9 cellular contexts compared by ENCODE assay signal in genomic region chr1:156692958-156693857, GRCh38. TPM values are rescaled to one million over a fixed set of nuclear protein-coding genes. Genes with fewer than 3 reads are reported as not detected.
DNase-seq lines count a peak whose midpoint lies in the region; ATAC-seq, FAIRE-seq and TF ChIP-seq lines count a peak whose summit lies in the region.
"Had no signal": no experiment of that assay in that cellular context is flagged by ENCODE, and none has a peak within 500 bp of the region (broad histone marks: within the 10 kb centered on the region; RNA-seq: fewer than 3 reads in every experiment).

No MANE protein-coding gene starts in this region.

- DNase-seq in HCT116 (ENCODE audit: low read depth, low spot score), result no peak
- peak; percentile 83 for DNase-seq in NCI-H345 (lab: John Stamatoyannopoulos, UW)
- peak; percentile 24 to 81 (median 71) for DNase-seq in pancreas
- DNase-seq in stimulated activated effector memory CD8-positive, alpha-beta T cell treated with anti-CD3 and anti-CD28 coated beads, Interleukin-12 subunit alpha, Interleukin-12 subunit beta, amount 100 ng/mL, for 72 hours (ENCODE audit: low spot score in 2 of 2), result no peak
- DNase-seq in activated CD8-positive, alpha-beta memory T cell treated with anti-CD3 and anti-CD28 coated beads for 24 hours, result no peak
- DNase-seq: activated naive CD8-positive, alpha-beta T cell treated with anti-CD3 and anti-CD28 coated beads, Interleukin-2, amount 10 ng/mL, durations not matched to agents 7 days and 5 days had no signal

- H3K27me3 ChIP-seq in HCT116 (ENCODE audit: insufficient read depth, low read length) (no peaks in the 10 kb centered on the region), ectodermal cell (ENCODE audit: control insufficient read depth, insufficient read depth, low read length, poor library complexity, severe bottlenecking) (no peaks in the 10 kb centered on the region), pancreas (no peaks in the 10 kb centered on the region)

- H3K4me1 Mint-ChIP-seq in stimulated activated effector memory CD8-positive, alpha-beta T cell treated with anti-CD3 and anti-CD28 coated beads, Interleukin-12 subunit alpha, Interleukin-12 subunit beta, amount 100 ng/mL, for 72 hours, result peaks cover 30% of the 10 kb centered on the region

- TF ChIP-seq RAD21 in HCT116 (IDR thresholded peaks at IDR 0.05; ENCODE audit: low read depth), result no peak

- H3K27ac ChIP-seq in HCT116 (ENCODE audit: low read depth, low read length) (peak overlapping the region; percentile 72), ectodermal cell (ENCODE audit: insufficient read depth, low read depth, low read length, poor library complexity, severe bottlenecking) (peak overlapping the region; percentile 91), pancreas (no peak overlapping the region)
- H3K27ac ChIP-seq: heart left ventricle had no signal

- FAIRE-seq in pancreas (lab: Jason Lieb, UNC), result no peak

- intact Hi-C loops in HCT116 (cut with micrococcal nuclease), result no loop called here
- intact Hi-C loops in pancreas (cut with DNase I), result loop anchor here in 2 of 3 donors (5.0 kb wide), 1 partner anchor 34 kb away; the partner anchor contains the start of genes ISG20L2 (in 2 of the 2) and METTL25B (in 2 of the 2)

- H2AFZ ChIP-seq in HCT116 (ENCODE audit: low read depth, low read length, poor library complexity, severe bottlenecking), result no peak overlapping the region

- H3K4me3 ChIP-seq in HCT116 (replicated peaks in 1 of 2; ENCODE audit: low read depth in 1 of 2, low read length in 2 of 2) (peak overlapping the region; percentile 7 to 37; a peak in 3 of 4 replicates), ectodermal cell (ENCODE audit: insufficient read depth, low read depth, low read length) (peak overlapping the region; percentile 13), pancreas (no peak overlapping the region)
- H3K4me3 ChIP-seq: heart left ventricle had no signal

- peak; percentile 55 for ATAC-seq in HCT116
- ATAC-seq in pancreas, result peak; percentile 80 to 85 (median 84)
- ATAC-seq in stimulated activated effector memory CD8-positive, alpha-beta T cell treated with anti-CD3 and anti-CD28 coated beads, Interleukin-12 subunit alpha, Interleukin-12 subunit beta, amount 100 ng/mL, for 72 hours, result no peak
- ATAC-seq in GM18870 (IDR thresholded peaks at IDR 0.05; ENCODE audit: unreplicated experiment), result no peak
- ATAC-seq: heart left ventricle had no signal

- H3K9ac ChIP-seq in HCT116 (ENCODE audit: low read length), result peak overlapping the region; percentile 55

- H3K27ac Mint-ChIP-seq in stimulated activated effector memory CD8-positive, alpha-beta T cell treated with anti-CD3 and anti-CD28 coated beads, Interleukin-12 subunit alpha, Interleukin-12 subunit beta, amount 100 ng/mL, for 72 hours, result no peak overlapping the region
- H3K27ac Mint-ChIP-seq: activated naive CD8-positive, alpha-beta T cell treated with anti-CD3 and anti-CD28 coated beads, Interleukin-2, amount 10 ng/mL, durations not matched to agents 7 days and 5 days had no signal

- no peaks in the 10 kb centered on the region for H4K20me1 ChIP-seq in HCT116 (ENCODE audit: insufficient read depth)

- POLR2A ChIA-PET in HCT116 (lab: Charles Lee), result interaction anchor here (4.1 kb wide), 1 partner anchor 11 kb away, joined by 36 read pairs; the partner anchor contains the start of gene CRABP2

- no TSS peak for BruUV-seq in HCT116 (replicated peaks; lab: Mats Ljungman, UMichigan)

- H3K9me2 ChIP-seq in HCT116 (ENCODE audit: insufficient read depth), result no peaks in the 10 kb centered on the region

- no peak for TF ChIP-seq POLR2A in HCT116 (IDR thresholded peaks at IDR 0.05; ENCODE audit: borderline replicate concordance, extremely low read depth, insufficient read depth, insufficient read length)

- H3K4me1 ChIP-seq in HCT116 (ENCODE audit: control insufficient read depth in 1 of 2, insufficient read depth in 2 of 2, low read length in 2 of 2) (peaks cover 55 to 66% of the 10 kb centered on the region in 2 experiments), ectodermal cell (ENCODE audit: control insufficient read depth, insufficient read depth, low read length) (peaks cover 55% of the 10 kb centered on the region), pancreas (peaks cover 5 to 12% (median 9%) of the 10 kb centered on the region in 3 donors)

- H3K4me2 ChIP-seq in HCT116 (ENCODE audit: low read length), result peak overlapping the region; percentile 84

- CTCF ChIA-PET in HCT116 (lab: Charles Lee), result interaction anchor here (0.6 to 10.0 kb wide), 4 partner anchors 11 to 197 kb away, joined by 3 to 508 read pairs (median 178); partner anchors contain the start of genes CRABP2, ISG20L2 and METTL25B

- no peaks in the 10 kb centered on the region for H3K79me2 ChIP-seq in HCT116 (ENCODE audit: insufficient read depth, low read length)

- H3K36me3 ChIP-seq in HCT116 (ENCODE audit: control insufficient read depth in 1 of 2, insufficient read depth in 2 of 2, low read length in 2 of 2), result no peaks in the 10 kb centered on the region
- peaks cover 4% of the 10 kb centered on the region for H3K36me3 ChIP-seq in ectodermal cell (ENCODE audit: control insufficient read depth, insufficient read depth, low read length)
- no peaks in the 10 kb centered on the region for H3K36me3 ChIP-seq in pancreas
- H3K36me3 ChIP-seq: heart left ventricle had no signal

- RAD21 ChIA-PET in HCT116 (lab: Charles Lee; ENCODE audit: low non-redundant PET in 1 of 2, low total read pairs in 2 of 2, uncharacterized antibody in 2 of 2, unreplicated experiment in 2 of 2), result interaction anchor here in 1 of 2 experiments (0.7 kb wide), 1 partner anchor 13 kb away, joined by 4 read pairs; the partner anchor contains the start of gene CRABP2

- no peaks in the 10 kb centered on the region for H3K9me3 Mint-ChIP-seq in stimulated activated effector memory CD8-positive, alpha-beta T cell treated with anti-CD3 and anti-CD28 coated beads, Interleukin-12 subunit alpha, Interleukin-12 subunit beta, amount 100 ng/mL, for 72 hours
- H3K9me3 Mint-ChIP-seq: activated naive CD8-positive, alpha-beta T cell treated with anti-CD3 and anti-CD28 coated beads, Interleukin-2, amount 10 ng/mL, durations not matched to agents 7 days and 5 days had no signal

- no peak overlapping the region for H3K4me3 Mint-ChIP-seq in stimulated activated effector memory CD8-positive, alpha-beta T cell treated with anti-CD3 and anti-CD28 coated beads, Interleukin-12 subunit alpha, Interleukin-12 subunit beta, amount 100 ng/mL, for 72 hours
- H3K4me3 Mint-ChIP-seq: activated naive CD8-positive, alpha-beta T cell treated with anti-CD3 and anti-CD28 coated beads, Interleukin-2, amount 10 ng/mL, durations not matched to agents 7 days and 5 days had no signal

- no peak for TF ChIP-seq CTCF in HCT116 (IDR thresholded peaks at IDR 0.05 in 2 of 3, conservative IDR thresholded peaks at IDR 0.05 in 1 of 3; ENCODE audit: borderline replicate concordance in 1 of 3, insufficient read depth in 1 of 3, low read depth in 2 of 3, low read length in 2 of 3)
- TF ChIP-seq CTCF in pancreas (IDR thresholded peaks at IDR 0.05), result no peak

- H3K9me3 ChIP-seq in HCT116 (ENCODE audit: control insufficient read depth in 1 of 2, insufficient read depth in 1 of 2, low read depth in 1 of 2, low read length in 2 of 2) (no peaks in the 10 kb centered on the region), ectodermal cell (ENCODE audit: control insufficient read depth, low read length) (no peaks in the 10 kb centered on the region), pancreas (no peaks in the 10 kb centered on the region)
- H3K9me3 ChIP-seq: heart left ventricle had no signal

- WGBS in ectodermal cell, 2 experiments, result 4 to 5% methylated on average over 15 to 16 of the region's 16 CpGs
- 50 to 60% methylated on average over 14 to 16 of the region's 16 CpGs for WGBS in pancreas, 2 donors

- no peaks in the 10 kb centered on the region for H3K36me3 Mint-ChIP-seq in stimulated activated effector memory CD8-positive, alpha-beta T cell treated with anti-CD3 and anti-CD28 coated beads, Interleukin-12 subunit alpha, Interleukin-12 subunit beta, amount 100 ng/mL, for 72 hours
- H3K36me3 Mint-ChIP-seq: activated naive CD8-positive, alpha-beta T cell treated with anti-CD3 and anti-CD28 coated beads, Interleukin-2, amount 10 ng/mL, durations not matched to agents 7 days and 5 days had no signal

TF ChIP-seq in HCT116, 20 proteins besides CTCF, POLR2A, EP300 and RAD21 (continues in another document):
- no peak for TF ChIP-seq ZFX (IDR thresholded peaks at IDR 0.05)

RNA-seq across cellular contexts. Expression of gene CRABP2, which starts 12.2 kb away (rescaled TPM):
- total RNA-seq in HCT116 (2021; ENCODE audit: unreplicated experiment) (209 TPM), pancreas (1 to 10 TPM in 3 of 6 donors, under 1 TPM in 3; 0.38 to 5.0 (median 1.2) TPM)
- polyA plus RNA-seq in HCT116 (2012), result 360 and 403 TPM in 2 replicates
- polyA plus RNA-seq in ectodermal cell (2013, experiment 1 of 4), result 697 TPM
- polyA plus RNA-seq in ectodermal cell (2013, experiment 2 of 4), result 522 TPM
- 545 TPM for polyA plus RNA-seq in ectodermal cell (2013, experiment 3 of 4)
- 604 TPM for polyA plus RNA-seq in ectodermal cell (2013, experiment 4 of 4)
- polyA plus RNA-seq in pancreas, result 1 to 10 TPM; 3.3 to 4.0 TPM

RNA-seq across cellular contexts. Expression of gene NES, which starts 16.0 kb away (rescaled TPM):
- total RNA-seq in HCT116 (2021; ENCODE audit: unreplicated experiment) (8.4 TPM), pancreas (1 to 10 TPM; 1.1 to 7.6 (median 3.4) TPM)
- 3.6 and 5.2 TPM in 2 replicates for polyA plus RNA-seq in HCT116 (2012)
- polyA plus RNA-seq in ectodermal cell (2013, experiment 1 of 4), result 303 TPM
- polyA plus RNA-seq in ectodermal cell (2013, experiment 2 of 4), result 335 TPM
- 231 TPM for polyA plus RNA-seq in ectodermal cell (2013, experiment 3 of 4)
- polyA plus RNA-seq in ectodermal cell (2013, experiment 4 of 4), result 248 TPM
- 1 to 10 TPM; 3.5 to 7.0 TPM for polyA plus RNA-seq in pancreas
- total RNA-seq: activated naive CD8-positive, alpha-beta T cell treated with anti-CD3 and anti-CD28 coated beads, Interleukin-2, amount 10 ng/mL, durations not matched to agents 7 days and 5 days had no signal

RNA-seq across cellular contexts. Expression of gene METTL25B, which starts 35.1 kb away (rescaled TPM):
- total RNA-seq in HCT116 (2021; ENCODE audit: unreplicated experiment), result 36.5 TPM
- 32.6 and 39.7 TPM in 2 replicates for polyA plus RNA-seq in HCT116 (2012)
- 36.4 TPM for polyA plus RNA-seq in ectodermal cell (2013, experiment 1 of 4)
- polyA plus RNA-seq in ectodermal cell (2013, experiment 2 of 4), result 38.3 TPM
- 38.8 TPM for polyA plus RNA-seq in ectodermal cell (2013, experiment 3 of 4)
- 44.8 TPM for polyA plus RNA-seq in ectodermal cell (2013, experiment 4 of 4)
- 10 to 100 TPM; 16.8 to 22.6 (median 18.2) TPM for total RNA-seq in pancreas
- polyA plus RNA-seq in pancreas, result 10 to 100 TPM; 56.0 to 64.9 TPM

RNA-seq across cellular contexts. Expression of gene ISG20L2, which starts 35.4 kb away (rescaled TPM):
- total RNA-seq in HCT116 (2021; ENCODE audit: unreplicated experiment) (41.7 TPM), pancreas (10 to 100 TPM in 3 of 6 donors, 1 to 10 TPM in 3; 7.7 to 13.2 (median 9.6) TPM)
- 19.9 and 23.3 TPM in 2 replicates for polyA plus RNA-seq in HCT116 (2012)
- polyA plus RNA-seq in ectodermal cell (2013, experiment 1 of 4), result 53.3 TPM
- 51.6 TPM for polyA plus RNA-seq in ectodermal cell (2013, experiment 2 of 4)
- polyA plus RNA-seq in ectodermal cell (2013, experiment 3 of 4), result 30.4 TPM
- polyA plus RNA-seq in ectodermal cell (2013, experiment 4 of 4), result 36.2 TPM
- polyA plus RNA-seq in pancreas, result 1 to 10 TPM; 5.2 to 8.8 TPM

RNA-seq across cellular contexts. Expression of gene MRPL24, which starts 47.7 kb away (rescaled TPM):
- 111 TPM for total RNA-seq in HCT116 (2021; ENCODE audit: unreplicated experiment)
- polyA plus RNA-seq in HCT116 (2012), result 106 and 142 TPM in 2 replicates
- polyA plus RNA-seq in ectodermal cell (2013, experiment 1 of 4), result 30.4 TPM
- 35.6 TPM for polyA plus RNA-seq in ectodermal cell (2013, experiment 2 of 4)
- 32.6 TPM for polyA plus RNA-seq in ectodermal cell (2013, experiment 3 of 4)
- 33.5 TPM for polyA plus RNA-seq in ectodermal cell (2013, experiment 4 of 4)
- 10 to 100 TPM; 39.8 to 57.8 (median 43.6) TPM for total RNA-seq in pancreas
- polyA plus RNA-seq in pancreas, result 10 to 100 TPM; 64.5 to 68.6 TPM

Comparison
In these comparisons a context has a peak if more than half of its experiments do, and no peak if none do; other contexts are left out.
1. ATAC-seq: peak in HCT116 (single experiment) and pancreas (4 of 4); none in stimulated activated effector memory CD8-positive, alpha-beta T cell treated with anti-CD3 and anti-CD28 coated beads, Interleukin-12 subunit alpha, Interleukin-12 subunit beta, amount 100 ng/mL, for 72 hours (single experiment) and GM18870 (single experiment).
2. DNase-seq: peak in NCI-H345 (single experiment) and pancreas (6 of 6); none in HCT116 (single experiment), stimulated activated effector memory CD8-positive, alpha-beta T cell treated with anti-CD3 and anti-CD28 coated beads, Interleukin-12 subunit alpha, Interleukin-12 subunit beta, amount 100 ng/mL, for 72 hours (0 of 2) and activated CD8-positive, alpha-beta memory T cell treated with anti-CD3 and anti-CD28 coated beads for 24 hours (single experiment).
3. H3K27ac ChIP-seq: peak in HCT116 (single experiment) and ectodermal cell (single experiment); none in pancreas (0 of 4).
4. H3K4me3 ChIP-seq: peak in HCT116 (2 of 2) and ectodermal cell (single experiment); none in pancreas (0 of 4).
5. RNA of gene CRABP2, which starts 12.2 kb away (total RNA-seq): 209 TPM in HCT116 (single experiment); 0.38 to 5.0 TPM in pancreas; every median in the first group is over 10 times any median in the second.